14 cellular contexts compared by ENCODE assay signal in the genomic region with DNA sequence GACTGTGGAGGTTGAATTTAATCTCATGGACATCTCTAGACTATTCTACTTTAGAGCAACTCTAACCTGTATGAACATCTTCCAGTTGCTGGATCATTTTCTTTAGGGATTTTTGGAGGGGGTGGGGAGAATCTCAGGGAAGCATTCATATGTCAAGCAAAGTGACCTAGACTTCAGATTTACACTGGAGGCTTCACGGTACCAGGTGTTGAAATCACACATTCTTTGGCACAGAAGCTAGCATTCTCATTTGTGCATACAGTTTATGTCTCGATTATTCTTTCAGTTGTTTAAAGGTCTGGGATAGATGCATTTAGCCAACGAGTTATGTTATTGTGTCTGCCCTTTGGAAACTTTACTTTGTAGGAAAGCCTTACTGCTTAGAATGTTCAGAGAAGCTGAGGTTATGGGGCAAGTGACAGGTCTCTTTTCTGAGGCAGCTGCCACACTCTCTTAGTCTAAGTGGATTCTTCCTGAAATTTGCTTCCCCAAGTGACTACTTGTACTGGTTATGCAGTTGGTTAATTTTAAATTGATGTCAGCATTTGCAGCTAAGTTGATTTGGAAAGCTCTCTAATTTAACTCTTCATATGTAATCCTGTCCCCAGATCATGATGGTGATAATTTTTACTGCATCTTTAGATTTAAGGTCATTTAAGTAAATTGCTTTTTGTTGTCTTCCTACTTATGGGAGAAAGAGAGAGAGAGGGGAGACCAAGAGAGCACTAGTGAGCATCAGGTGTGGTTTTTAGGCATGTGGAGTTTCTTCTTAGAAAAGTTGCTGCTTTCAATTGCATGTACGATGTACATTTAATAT.
"Had no signal": no experiment of that assay in that cellular context is flagged by ENCODE, and none has a peak within 500 bp of the region (broad histone marks: within the 10 kb centered on the region; RNA-seq: fewer than 3 reads in every experiment).

No MANE protein-coding gene starts in this region.

- H3K27me3 Mint-ChIP-seq: memory B cell; stimulated activated memory B cell treated with anti-CD40 and anti-IgM and Interleukin-4, amounts not matched to agents 10 μg/mL and 1 μg/mL and 100 μg/mL, for 72 hours had no signal

- H3K9me3 Mint-ChIP-seq: activated naive CD4-positive, alpha-beta T cell treated with anti-CD3 and anti-CD28 coated beads for 36 hours; activated T-helper 17 cell treated with anti-CD3 and anti-CD28 coated beads, Interleukin-2, amount 50 U/mL, for 72 hours; memory B cell; neural crest cell; stimulated activated memory B cell treated with anti-CD40 and anti-IgM and Interleukin-4, amounts not matched to agents 10 μg/mL and 1 μg/mL and 100 μg/mL, for 72 hours had no signal

- H3K9me3 ChIP-seq: gastrocnemius medialis had no signal

- H3K27ac Mint-ChIP-seq: activated naive CD4-positive, alpha-beta T cell treated with anti-CD3 and anti-CD28 coated beads for 36 hours; activated T-helper 17 cell treated with anti-CD3 and anti-CD28 coated beads, Interleukin-2, amount 50 U/mL, for 72 hours; memory B cell; stimulated activated memory B cell treated with anti-CD40 and anti-IgM and Interleukin-4, amounts not matched to agents 10 μg/mL and 1 μg/mL and 100 μg/mL, for 72 hours had no signal

- H3K27me3 ChIP-seq: gastrocnemius medialis had no signal

- DNase-seq: activated CD4-positive, alpha-beta T cell treated with anti-CD3 and anti-CD28 coated beads, Interleukin-2, amount 50 U/mL, for 1 hour; activated CD8-positive, alpha-beta memory T cell treated with anti-CD3 and anti-CD28 coated beads for 24 hours; activated naive CD4-positive, alpha-beta T cell treated with anti-CD3 and anti-CD28 coated beads for 36 hours; erythroblast; gastrocnemius medialis; left colon; stimulated activated CD4-positive, alpha-beta T cell treated with anti-CD3 and anti-CD28 coated beads, Interleukin-2, amount 100 ng/mL, for 48 hours; trophoblast cell had no signal

- H3K27ac ChIP-seq: SK-N-MC had no signal

- H3K4me1 Mint-ChIP-seq: activated T-helper 17 cell treated with anti-CD3 and anti-CD28 coated beads, Interleukin-2, amount 50 U/mL, for 72 hours; memory B cell; neural crest cell; stimulated activated memory B cell treated with anti-CD40 and anti-IgM and Interleukin-4, amounts not matched to agents 10 μg/mL and 1 μg/mL and 100 μg/mL, for 72 hours had no signal

- H3K4me3 Mint-ChIP-seq: activated naive CD4-positive, alpha-beta T cell treated with anti-CD3 and anti-CD28 coated beads for 36 hours; activated T-helper 17 cell treated with anti-CD3 and anti-CD28 coated beads, Interleukin-2, amount 50 U/mL, for 72 hours; memory B cell; neural crest cell; stimulated activated memory B cell treated with anti-CD40 and anti-IgM and Interleukin-4, amounts not matched to agents 10 μg/mL and 1 μg/mL and 100 μg/mL, for 72 hours had no signal

- ATAC-seq: activated CD4-positive, CD25-positive, alpha-beta regulatory T cell treated with anti-CD3 and anti-CD28 coated beads, Interleukin-2, amount 50 U/mL, for 24 hours; activated T-helper 17 cell treated with anti-CD3 and anti-CD28 coated beads, Interleukin-2, amount 50 U/mL, for 72 hours; left colon; stimulated activated memory B cell treated with anti-CD40 and anti-IgM and Interleukin-4, amounts not matched to agents 10 μg/mL and 1 μg/mL and 100 μg/mL, for 72 hours had no signal

- H3K36me3 Mint-ChIP-seq: memory B cell; stimulated activated memory B cell treated with anti-CD40 and anti-IgM and Interleukin-4, amounts not matched to agents 10 μg/mL and 1 μg/mL and 100 μg/mL, for 72 hours had no signal

- H3K36me3 ChIP-seq: gastrocnemius medialis had no signal

- H3K4me3 ChIP-seq: gastrocnemius medialis, SK-N-MC had no signal
